9 cellular contexts compared by ENCODE assay signal in the genomic region with DNA sequence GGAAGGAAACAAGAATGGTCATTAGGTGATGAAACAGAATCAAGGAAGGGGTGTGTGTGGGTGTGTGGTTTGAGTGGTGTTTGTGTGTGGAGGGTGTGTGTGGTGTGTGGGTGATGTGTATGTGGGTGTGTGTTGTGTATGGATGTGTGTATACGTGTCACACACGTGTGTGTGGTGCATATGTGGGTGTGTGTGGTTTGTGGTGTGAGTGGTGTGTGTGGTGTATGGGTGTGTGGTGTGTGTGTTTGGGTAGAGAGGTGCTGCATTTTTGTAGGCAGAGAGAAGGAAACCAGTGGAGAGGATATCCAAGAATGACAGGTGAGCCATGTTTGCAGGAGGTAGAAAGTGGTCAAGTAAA. TPM values are rescaled to one million over a fixed set of nuclear protein-coding genes. Genes with fewer than 3 reads are reported as not detected.
DNase-seq lines count a peak whose midpoint lies in the region; ATAC-seq and TF ChIP-seq lines count a peak whose summit lies in the region.
"Had no signal": no experiment of that assay in that cellular context is flagged by ENCODE, and none has a peak within 500 bp of the region (broad histone marks: within the 10 kb centered on the region; RNA-seq: fewer than 3 reads in every experiment).

No MANE protein-coding gene starts in this region.

- H3K27ac ChIP-seq in thoracic aorta = no peak overlapping the region
- no peak overlapping the region for H3K27ac ChIP-seq in thyroid gland

- peak overlapping the region; percentile 91 for H3K4me3 ChIP-seq in thoracic aorta
- peak overlapping the region in 1 of 3 donors; percentile 84 for H3K4me3 ChIP-seq in thyroid gland (replicated peaks in 1 of 3)

- peak overlapping the region; percentile 83 to 98 (median 96) for H3K4me3 Mint-ChIP-seq in immature natural killer cell

- peaks cover 15 to 29% (median 16%) of the 10 kb centered on the region in 3 donors for H3K27me3 Mint-ChIP-seq in immature natural killer cell (ENCODE audit: low read depth in 3 of 3)

- no peak for ATAC-seq in thoracic aorta (ENCODE audit: insufficient number of reproducible peaks, low FRiP score, low read depth)
- no peak for ATAC-seq in GM19351 (IDR thresholded peaks at IDR 0.05; ENCODE audit: unreplicated experiment)

- no peaks in the 10 kb centered on the region for H3K27me3 ChIP-seq in thoracic aorta (replicated peaks; ENCODE audit: insufficient read depth)
- H3K27me3 ChIP-seq in thyroid gland = no peaks in the 10 kb centered on the region
- H3K27me3 ChIP-seq: upper lobe of left lung had no signal

- H3K9me3 ChIP-seq in thoracic aorta (no peaks in the 10 kb centered on the region), thyroid gland (no peaks in the 10 kb centered on the region)
- H3K9me3 ChIP-seq: upper lobe of left lung had no signal

- peaks cover 10 to 16% of the 10 kb centered on the region in 2 donors for H3K4me1 ChIP-seq in thoracic aorta (ENCODE audit: control insufficient read depth in 1 of 2, low read depth in 2 of 2)
- H3K4me1 ChIP-seq in thyroid gland = peaks cover 14 to 15% of the 10 kb centered on the region in 2 donors

- no peak for TF ChIP-seq POLR2A in thyroid gland (IDR thresholded peaks at IDR 0.05)

- H3K4me1 Mint-ChIP-seq in immature natural killer cell = peaks cover 19 to 38% of the 10 kb centered on the region in 2 donors

- no peaks in the 10 kb centered on the region for H3K36me3 ChIP-seq in thoracic aorta
- H3K36me3 ChIP-seq in thyroid gland = peaks cover 1 to 3% of the 10 kb centered on the region in 2 donors

- intact Hi-C loops in thyroid gland (cut with DNase I) = no loop called here

- peak overlapping the region; percentile 85 to 98 (median 92) for H3K27ac Mint-ChIP-seq in immature natural killer cell

- peaks cover 0 to 6% (median 3%) of the 10 kb centered on the region in 3 donors for H3K36me3 Mint-ChIP-seq in immature natural killer cell

- WGBS in thyroid gland, 2 donors = 50 to 51% methylated on average over 2 of the region's 2 CpGs

- TF ChIP-seq CTCF in thoracic aorta (IDR thresholded peaks at IDR 0.05) (no peak), thyroid gland (IDR thresholded peaks at IDR 0.05) (no peak)

- H3K9me3 Mint-ChIP-seq in immature natural killer cell = peaks cover 0 to 2% (median 0%) of the 10 kb centered on the region in 6 donors

- DNase-seq in activated effector memory CD4-positive, alpha-beta T cell treated with anti-CD3 and anti-CD28 coated beads, Interleukin-2, amount 50 U/mL, for 16 hours = peak; percentile 68
- no peak for DNase-seq in activated effector memory CD4-positive, alpha-beta T cell treated with Interleukin-2 at 50 U/mL for 16 hours
- peak; percentile 74 for DNase-seq in activated CD8-positive, alpha-beta memory T cell treated with anti-CD3 and anti-CD28 coated beads for 24 hours
- DNase-seq in immature natural killer cell = peak; percentile 84 to 86 (median 84)
- no peak for DNase-seq in thoracic aorta (ENCODE audit: low spot score)
- DNase-seq in epidermal melanocyte (ENCODE audit: insufficient read length, low spot score) = no peak
- DNase-seq in thyroid gland = no peak
- DNase-seq: upper lobe of left lung had no signal

RNA-seq across cellular contexts. Expression of a gene that starts 1.1 kb away (rescaled TPM):
- polyA plus RNA-seq in immature natural killer cell = 1 to 10 TPM; 1.8 to 6.3 (median 5.4) TPM
- total RNA-seq in thoracic aorta = 10 to 100 TPM; 20.1 to 27.2 TPM
- 10 to 100 TPM; 23.8 to 36.0 (median 32.2) TPM for total RNA-seq in thyroid gland

RNA-seq across cellular contexts. Expression of a gene that starts 42.3 kb away (rescaled TPM):
- 10 to 100 TPM; 18.2 to 32.8 (median 25.6) TPM for polyA plus RNA-seq in immature natural killer cell
- total RNA-seq in thoracic aorta (10 to 100 TPM; 26.7 to 61.1 TPM), thyroid gland (10 to 100 TPM; 26.8 to 48.6 (median 34.9) TPM)

Comparison
In these comparisons a context has a peak if more than half of its experiments do, and no peak if none do; other contexts are left out.
1. DNase-seq: peak in activated effector memory CD4-positive, alpha-beta T cell treated with anti-CD3 and anti-CD28 coated beads, Interleukin-2, amount 50 U/mL, for 16 hours (single experiment), activated CD8-positive, alpha-beta memory T cell treated with anti-CD3 and anti-CD28 coated beads for 24 hours (single experiment) and immature natural killer cell (3 of 3); none in activated effector memory CD4-positive, alpha-beta T cell treated with Interleukin-2 at 50 U/mL for 16 hours (single experiment), thoracic aorta (single experiment), epidermal melanocyte (single experiment) and thyroid gland (0 of 2).